Comparison of ENCODE assay signal across 8 cellular contexts in genomic region chr22:39242809-39243442, GRCh38. TPM values are rescaled to one million over a fixed set of nuclear protein-coding genes. Genes with fewer than 3 reads are reported as not detected.
DNase-seq lines count a peak whose midpoint lies in the region; ATAC-seq and TF ChIP-seq lines count a peak whose summit lies in the region.

No MANE protein-coding gene starts in this region.

- peaks cover 0 to 2% (median 0%) of the 10 kb centered on the region in 8 donors for H3K9me3 Mint-ChIP-seq in CD4-positive, alpha-beta memory T cell

- in situ Hi-C loops in astrocyte of the spinal cord (cut with HindIII; ENCODE audit: low sequenced_read_pairs), result no loop called here

- peaks cover 5 to 9% of the 10 kb centered on the region in 2 donors for H3K27me3 Mint-ChIP-seq in CD4-positive, alpha-beta memory T cell

- 4% methylated on average over 52 of the region's 52 CpGs for WGBS in thymus

- no peaks in the 10 kb centered on the region for H3K27me3 ChIP-seq in CD4-positive, alpha-beta memory T cell (ENCODE audit: insufficient read depth, low read length)
- H3K27me3 ChIP-seq in left lung (peaks cover 38 to 95% of the 10 kb centered on the region in 2 donors), thymus (ENCODE audit: control insufficient read depth, insufficient read depth) (peaks cover 65% of the 10 kb centered on the region)

- H3K4me3 Mint-ChIP-seq in CD4-positive, alpha-beta memory T cell, result peak overlapping the region; percentile 88 to 96 (median 92)

- H3K36me3 ChIP-seq in CD4-positive, alpha-beta memory T cell (ENCODE audit: insufficient read depth, low read length), result no peaks in the 10 kb centered on the region
- H3K36me3 ChIP-seq in left lung (no peaks in the 10 kb centered on the region), thymus (ENCODE audit: control insufficient read depth, insufficient read depth) (no peaks in the 10 kb centered on the region)

- POLR2A ChIA-PET in CD4-positive, alpha-beta memory T cell (lab: Charles Lee; ENCODE audit: partially characterized antibody), result interaction anchor here (0.9 to 9.1 kb wide), 14 partner anchors 8 to 94 kb away, joined by 3 to 167 read pairs (median 4); partner anchors contain the start of genes CBX7 and RPL3

- CTCF ChIA-PET in CD4-positive, alpha-beta memory T cell (lab: Charles Lee; ENCODE audit: partially characterized antibody), result interaction anchor here (1.0 to 1.6 kb wide), 3 partner anchors 69 to 74 kb away, joined by 4 read pairs; no protein-coding TSS in a partner anchor

- H3K4me1 ChIP-seq in CD4-positive, alpha-beta memory T cell (ENCODE audit: insufficient read depth, low read length), result peaks cover 56% of the 10 kb centered on the region
- H3K4me1 ChIP-seq in left lung (peaks cover 10 to 77% of the 10 kb centered on the region in 2 donors), thymus (ENCODE audit: control insufficient read depth, insufficient read depth, low read length) (no peaks in the 10 kb centered on the region)

- H3K4me1 Mint-ChIP-seq in CD4-positive, alpha-beta memory T cell, result peaks cover 25 to 74% (median 45%) of the 10 kb centered on the region in 4 donors

- no peaks in the 10 kb centered on the region for H3K9me3 ChIP-seq in CD4-positive, alpha-beta memory T cell (ENCODE audit: control insufficient read depth in 1 of 2, low read length in 2 of 2)
- no peaks in the 10 kb centered on the region for H3K9me3 ChIP-seq in left lung
- H3K9me3 ChIP-seq in thymus (ENCODE audit: control insufficient read depth), result no peaks in the 10 kb centered on the region

- peaks cover 0 to 20% of the 10 kb centered on the region in 2 donors for H3K36me3 Mint-ChIP-seq in CD4-positive, alpha-beta memory T cell

- H3K27ac ChIP-seq in CD4-positive, alpha-beta memory T cell (ENCODE audit: low read depth, low read length), result peak overlapping the region; percentile 36
- peak overlapping the region; percentile 44 to 73 for H3K27ac ChIP-seq in left lung
- no peak overlapping the region for H3K27ac ChIP-seq in thymus (ENCODE audit: low read depth)

- intact Hi-C loops in CD4-positive, alpha-beta memory T cell (cut with micrococcal nuclease), result loop anchor here (2.0 to 10.0 kb wide), 3 partner anchors 36 to 282 kb away; partner anchors contain the start of genes ATF4 and RPL3
- intact Hi-C loops in left lung (cut with DNase I), result loop anchor here in 1 of 2 donors (10.0 kb wide), 1 partner anchor 62 kb away; no protein-coding TSS in a partner anchor

- DNase-seq in CD4-positive, alpha-beta memory T cell, result peak; percentile 50 to 64 (median 54)
- DNase-seq in NCI-H2171 treated with DMSO at 0.1 percent for 48 hours (lab: John Stamatoyannopoulos, UW) (peak; percentile 47), astrocyte of the spinal cord (ENCODE audit: low read depth, low spot score) (no peak), left lung (peak in 1 of 2 donors; percentile 74), NCI-H1694 (lab: John Stamatoyannopoulos, UW) (no peak), NCI-H128 (lab: John Stamatoyannopoulos, UW; ENCODE audit: unreplicated experiment) (no peak)

- TF ChIP-seq CTCF in astrocyte of the spinal cord (IDR thresholded peaks at IDR 0.05; ENCODE audit: low read depth, low read length), result no peak
- TF ChIP-seq CTCF in left lung (IDR thresholded peaks at IDR 0.05), result no peak

- peak overlapping the region; percentile 81 to 97 (median 86) for H3K27ac Mint-ChIP-seq in CD4-positive, alpha-beta memory T cell

- H3K4me3 ChIP-seq in CD4-positive, alpha-beta memory T cell (ENCODE audit: low read length in 2 of 2), result peak overlapping the region; percentile 42 to 68
- H3K4me3 ChIP-seq in astrocyte of the spinal cord (ENCODE audit: low read depth, low read length), result peak overlapping the region; percentile 29
- H3K4me3 ChIP-seq in left lung, result peak overlapping the region; percentile 38 to 54
- peak overlapping the region; percentile 41 for H3K4me3 ChIP-seq in thymus (ENCODE audit: low read length)

- peak; percentile 2 for ATAC-seq in left lung
- ATAC-seq in GM18907 (IDR thresholded peaks at IDR 0.05; ENCODE audit: unreplicated experiment), result no peak

RNA-seq across cellular contexts. Expression of gene PDGFB, which starts 1.9 kb away (rescaled TPM):
- total RNA-seq in CD4-positive, alpha-beta memory T cell, result 10 to 100 TPM; 15.7 to 16.9 TPM
- polyA plus RNA-seq in CD4-positive, alpha-beta memory T cell, result 10 to 100 TPM in 1 of 2 donors, 1 to 10 TPM in 1; 6.8 to 11.4 TPM
- 10 to 100 TPM; 21.9 to 28.2 TPM for total RNA-seq in left lung
- 4.3 TPM for polyA plus RNA-seq in thymus

Comparison
In these comparisons a context has a peak if more than half of its experiments do, and no peak if none do; other contexts are left out.
1. DNase-seq: peak in CD4-positive, alpha-beta memory T cell (5 of 5) and NCI-H2171 treated with DMSO at 0.1 percent for 48 hours (single experiment); none in astrocyte of the spinal cord (single experiment), NCI-H1694 (single experiment) and NCI-H128 (single experiment).
2. Peak in every context shown above with its lines, with median percentiles within 50 percentile points of each other: H3K4me3 ChIP-seq.